1 cellular context compared by ENCODE assay signal in the genomic region with DNA sequence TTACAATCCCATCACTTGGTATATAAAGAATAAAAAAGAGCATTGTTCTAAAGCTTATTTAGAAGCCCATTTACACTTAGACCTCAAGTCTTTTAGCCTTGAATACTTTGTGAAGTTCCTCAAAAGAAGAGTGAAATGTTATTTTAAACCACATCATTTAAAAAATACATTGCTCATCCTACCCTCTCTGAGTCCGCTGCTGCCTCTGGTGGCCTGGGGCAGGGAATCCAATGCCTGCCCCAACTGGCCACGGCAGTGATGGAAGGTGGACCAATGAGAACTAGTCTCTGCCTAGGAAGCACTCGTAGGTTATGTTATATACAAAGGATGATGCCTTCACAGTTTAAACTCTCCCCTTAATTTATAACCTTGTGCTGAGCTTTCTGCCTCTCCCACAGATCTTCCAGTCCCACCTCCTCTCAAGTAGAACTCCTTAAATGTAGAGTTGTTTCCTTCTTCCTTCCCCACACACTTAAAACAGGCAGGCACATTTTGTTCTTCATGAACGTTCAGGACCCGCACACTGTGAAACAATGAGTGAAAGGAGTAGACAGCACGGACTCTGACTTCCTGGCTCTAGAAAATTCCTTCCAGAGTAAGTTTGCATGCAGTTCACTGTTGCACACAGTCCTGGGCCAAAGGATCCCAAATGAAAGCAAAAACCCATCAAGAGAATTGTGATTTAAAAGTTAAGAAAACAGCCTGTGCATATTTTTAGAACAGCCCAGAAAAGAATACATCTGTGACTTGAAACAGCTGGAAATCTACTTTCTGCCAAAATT.
TF ChIP-seq lines count a peak whose summit lies in the region.

No MANE protein-coding gene starts in this region.

TF ChIP-seq in K562, 482 proteins besides CTCF, POLR2A, EP300 and RAD21 (continued from another document):
- TF ChIP-seq, protein P1, sequence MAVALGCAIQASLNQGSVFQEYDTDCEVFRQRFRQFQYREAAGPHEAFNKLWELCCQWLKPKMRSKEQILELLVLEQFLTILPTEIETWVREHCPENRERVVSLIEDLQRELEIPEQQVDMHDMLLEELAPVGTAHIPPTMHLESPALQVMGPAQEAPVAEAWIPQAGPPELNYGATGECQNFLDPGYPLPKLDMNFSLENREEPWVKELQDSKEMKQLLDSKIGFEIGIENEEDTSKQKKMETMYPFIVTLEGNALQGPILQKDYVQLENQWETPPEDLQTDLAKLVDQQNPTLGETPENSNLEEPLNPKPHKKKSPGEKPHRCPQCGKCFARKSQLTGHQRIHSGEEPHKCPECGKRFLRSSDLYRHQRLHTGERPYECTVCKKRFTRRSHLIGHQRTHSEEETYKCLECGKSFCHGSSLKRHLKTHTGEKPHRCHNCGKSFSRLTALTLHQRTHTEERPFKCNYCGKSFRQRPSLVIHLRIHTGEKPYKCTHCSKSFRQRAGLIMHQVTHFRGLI (CRISPR knock-in tag; IDR thresholded peaks at IDR 0.05): no peak
- TF ChIP-seq, protein P2, sequence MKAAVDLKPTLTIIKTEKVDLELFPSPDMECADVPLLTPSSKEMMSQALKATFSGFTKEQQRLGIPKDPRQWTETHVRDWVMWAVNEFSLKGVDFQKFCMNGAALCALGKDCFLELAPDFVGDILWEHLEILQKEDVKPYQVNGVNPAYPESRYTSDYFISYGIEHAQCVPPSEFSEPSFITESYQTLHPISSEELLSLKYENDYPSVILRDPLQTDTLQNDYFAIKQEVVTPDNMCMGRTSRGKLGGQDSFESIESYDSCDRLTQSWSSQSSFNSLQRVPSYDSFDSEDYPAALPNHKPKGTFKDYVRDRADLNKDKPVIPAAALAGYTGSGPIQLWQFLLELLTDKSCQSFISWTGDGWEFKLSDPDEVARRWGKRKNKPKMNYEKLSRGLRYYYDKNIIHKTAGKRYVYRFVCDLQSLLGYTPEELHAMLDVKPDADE (conservative IDR thresholded peaks at IDR 0.05; ENCODE audit: control insufficient read depth, low read depth, low read length): no peak
- TF ChIP-seq, protein P3, sequence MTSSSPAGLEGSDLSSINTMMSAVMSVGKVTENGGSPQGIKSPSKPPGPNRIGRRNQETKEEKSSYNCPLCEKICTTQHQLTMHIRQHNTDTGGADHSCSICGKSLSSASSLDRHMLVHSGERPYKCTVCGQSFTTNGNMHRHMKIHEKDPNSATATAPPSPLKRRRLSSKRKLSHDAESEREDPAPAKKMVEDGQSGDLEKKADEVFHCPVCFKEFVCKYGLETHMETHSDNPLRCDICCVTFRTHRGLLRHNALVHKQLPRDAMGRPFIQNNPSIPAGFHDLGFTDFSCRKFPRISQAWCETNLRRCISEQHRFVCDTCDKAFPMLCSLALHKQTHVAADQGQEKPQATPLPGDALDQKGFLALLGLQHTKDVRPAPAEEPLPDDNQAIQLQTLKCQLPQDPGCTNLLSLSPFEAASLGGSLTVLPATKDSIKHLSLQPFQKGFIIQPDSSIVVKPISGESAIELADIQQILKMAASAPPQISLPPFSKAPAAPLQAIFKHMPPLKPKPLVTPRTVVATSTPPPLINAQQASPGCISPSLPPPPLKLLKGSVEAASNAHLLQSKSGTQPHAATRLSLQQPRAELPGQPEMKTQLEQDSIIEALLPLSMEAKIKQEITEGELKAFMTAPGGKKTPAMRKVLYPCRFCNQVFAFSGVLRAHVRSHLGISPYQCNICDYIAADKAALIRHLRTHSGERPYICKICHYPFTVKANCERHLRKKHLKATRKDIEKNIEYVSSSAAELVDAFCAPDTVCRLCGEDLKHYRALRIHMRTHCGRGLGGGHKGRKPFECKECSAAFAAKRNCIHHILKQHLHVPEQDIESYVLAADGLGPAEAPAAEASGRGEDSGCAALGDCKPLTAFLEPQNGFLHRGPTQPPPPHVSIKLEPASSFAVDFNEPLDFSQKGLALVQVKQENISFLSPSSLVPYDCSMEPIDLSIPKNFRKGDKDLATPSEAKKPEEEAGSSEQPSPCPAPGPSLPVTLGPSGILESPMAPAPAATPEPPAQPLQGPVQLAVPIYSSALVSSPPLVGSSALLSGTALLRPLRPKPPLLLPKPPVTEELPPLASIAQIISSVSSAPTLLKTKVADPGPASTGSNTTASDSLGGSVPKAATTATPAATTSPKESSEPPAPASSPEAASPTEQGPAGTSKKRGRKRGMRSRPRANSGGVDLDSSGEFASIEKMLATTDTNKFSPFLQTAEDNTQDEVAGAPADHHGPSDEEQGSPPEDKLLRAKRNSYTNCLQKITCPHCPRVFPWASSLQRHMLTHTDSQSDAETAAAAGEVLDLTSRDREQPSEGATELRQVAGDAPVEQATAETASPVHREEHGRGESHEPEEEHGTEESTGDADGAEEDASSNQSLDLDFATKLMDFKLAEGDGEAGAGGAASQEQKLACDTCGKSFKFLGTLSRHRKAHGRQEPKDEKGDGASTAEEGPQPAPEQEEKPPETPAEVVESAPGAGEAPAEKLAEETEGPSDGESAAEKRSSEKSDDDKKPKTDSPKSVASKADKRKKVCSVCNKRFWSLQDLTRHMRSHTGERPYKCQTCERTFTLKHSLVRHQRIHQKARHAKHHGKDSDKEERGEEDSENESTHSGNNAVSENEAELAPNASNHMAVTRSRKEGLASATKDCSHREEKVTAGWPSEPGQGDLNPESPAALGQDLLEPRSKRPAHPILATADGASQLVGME (CRISPR knock-in tag; IDR thresholded peaks at IDR 0.05): no peak
- TF ChIP-seq PHB (CRISPR knock-in tag; IDR thresholded peaks at IDR 0.05) (no peak), HMGN3 (IDR thresholded peaks at IDR 0.05; ENCODE audit: borderline replicate concordance, extremely low read depth, insufficient read length, low read depth, low read length) (no peak), ZNF408 (CRISPR knock-in tag; IDR thresholded peaks at IDR 0.05; ENCODE audit: low read depth) (no peak), MTA3 (IDR thresholded peaks at IDR 0.05; ENCODE audit: borderline replicate concordance) (no peak)
- TF ChIP-seq, protein P4, sequence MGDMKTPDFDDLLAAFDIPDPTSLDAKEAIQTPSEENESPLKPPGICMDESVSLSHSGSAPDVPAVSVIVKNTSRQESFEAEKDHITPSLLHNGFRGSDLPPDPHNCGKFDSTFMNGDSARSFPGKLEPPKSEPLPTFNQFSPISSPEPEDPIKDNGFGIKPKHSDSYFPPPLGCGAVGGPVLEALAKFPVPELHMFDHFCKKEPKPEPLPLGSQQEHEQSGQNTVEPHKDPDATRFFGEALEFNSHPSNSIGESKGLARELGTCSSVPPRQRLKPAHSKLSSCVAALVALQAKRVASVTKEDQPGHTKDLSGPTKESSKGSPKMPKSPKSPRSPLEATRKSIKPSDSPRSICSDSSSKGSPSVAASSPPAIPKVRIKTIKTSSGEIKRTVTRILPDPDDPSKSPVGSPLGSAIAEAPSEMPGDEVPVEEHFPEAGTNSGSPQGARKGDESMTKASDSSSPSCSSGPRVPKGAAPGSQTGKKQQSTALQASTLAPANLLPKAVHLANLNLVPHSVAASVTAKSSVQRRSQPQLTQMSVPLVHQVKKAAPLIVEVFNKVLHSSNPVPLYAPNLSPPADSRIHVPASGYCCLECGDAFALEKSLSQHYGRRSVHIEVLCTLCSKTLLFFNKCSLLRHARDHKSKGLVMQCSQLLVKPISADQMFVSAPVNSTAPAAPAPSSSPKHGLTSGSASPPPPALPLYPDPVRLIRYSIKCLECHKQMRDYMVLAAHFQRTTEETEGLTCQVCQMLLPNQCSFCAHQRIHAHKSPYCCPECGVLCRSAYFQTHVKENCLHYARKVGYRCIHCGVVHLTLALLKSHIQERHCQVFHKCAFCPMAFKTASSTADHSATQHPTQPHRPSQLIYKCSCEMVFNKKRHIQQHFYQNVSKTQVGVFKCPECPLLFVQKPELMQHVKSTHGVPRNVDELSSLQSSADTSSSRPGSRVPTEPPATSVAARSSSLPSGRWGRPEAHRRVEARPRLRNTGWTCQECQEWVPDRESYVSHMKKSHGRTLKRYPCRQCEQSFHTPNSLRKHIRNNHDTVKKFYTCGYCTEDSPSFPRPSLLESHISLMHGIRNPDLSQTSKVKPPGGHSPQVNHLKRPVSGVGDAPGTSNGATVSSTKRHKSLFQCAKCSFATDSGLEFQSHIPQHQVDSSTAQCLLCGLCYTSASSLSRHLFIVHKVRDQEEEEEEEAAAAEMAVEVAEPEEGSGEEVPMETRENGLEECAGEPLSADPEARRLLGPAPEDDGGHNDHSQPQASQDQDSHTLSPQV (IDR thresholded peaks at IDR 0.05): no peak
